1 cellular context compared by ENCODE assay signal in the genomic region with DNA sequence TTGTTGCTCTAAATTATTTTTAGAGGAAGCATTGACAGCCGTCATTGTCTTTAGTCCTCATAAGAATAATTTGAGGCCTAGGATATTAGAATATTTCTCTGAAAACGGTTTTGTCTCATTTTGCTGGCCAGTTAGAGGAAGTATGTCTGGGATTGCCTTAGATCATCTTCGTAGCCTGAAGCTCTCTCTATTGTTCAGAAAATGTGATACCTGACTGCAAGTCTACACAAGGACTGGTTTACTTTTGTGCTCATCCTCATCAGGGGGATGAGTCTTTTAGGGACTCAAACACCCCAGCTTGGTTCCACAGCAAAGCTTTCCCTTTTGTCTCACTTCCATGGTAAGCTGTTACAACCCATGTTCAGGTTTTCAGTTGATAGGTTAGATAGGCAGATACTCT.
TF ChIP-seq lines count a peak whose summit lies in the region.

No MANE protein-coding gene starts in this region.

TF ChIP-seq in GM12878, 131 proteins besides CTCF, POLR2A, EP300 and RAD21:
- TF ChIP-seq STAT3 (IDR thresholded peaks at IDR 0.05; ENCODE audit: low read depth, low read length) (no peak), SUPT20H (IDR thresholded peaks at IDR 0.05; ENCODE audit: borderline replicate concordance, control insufficient read depth, low read depth, low read length) (no peak), CREM (IDR thresholded peaks at IDR 0.05; ENCODE audit: low read depth) (no peak), TAF1 (IDR thresholded peaks at IDR 0.05; ENCODE audit: borderline replicate concordance, low read depth, low read length) (no peak), RCOR1 (conservative IDR thresholded peaks at IDR 0.05; ENCODE audit: low read depth, low read length) (no peak)
- TF ChIP-seq, protein P1, sequence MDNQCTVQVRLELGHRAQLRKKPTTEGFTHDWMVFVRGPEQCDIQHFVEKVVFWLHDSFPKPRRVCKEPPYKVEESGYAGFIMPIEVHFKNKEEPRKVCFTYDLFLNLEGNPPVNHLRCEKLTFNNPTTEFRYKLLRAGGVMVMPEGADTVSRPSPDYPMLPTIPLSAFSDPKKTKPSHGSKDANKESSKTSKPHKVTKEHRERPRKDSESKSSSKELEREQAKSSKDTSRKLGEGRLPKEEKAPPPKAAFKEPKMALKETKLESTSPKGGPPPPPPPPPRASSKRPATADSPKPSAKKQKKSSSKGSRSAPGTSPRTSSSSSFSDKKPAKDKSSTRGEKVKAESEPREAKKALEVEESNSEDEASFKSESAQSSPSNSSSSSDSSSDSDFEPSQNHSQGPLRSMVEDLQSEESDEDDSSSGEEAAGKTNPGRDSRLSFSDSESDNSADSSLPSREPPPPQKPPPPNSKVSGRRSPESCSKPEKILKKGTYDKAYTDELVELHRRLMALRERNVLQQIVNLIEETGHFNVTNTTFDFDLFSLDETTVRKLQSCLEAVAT (IDR thresholded peaks at IDR 0.05), result no peak
- TF ChIP-seq, protein P2, sequence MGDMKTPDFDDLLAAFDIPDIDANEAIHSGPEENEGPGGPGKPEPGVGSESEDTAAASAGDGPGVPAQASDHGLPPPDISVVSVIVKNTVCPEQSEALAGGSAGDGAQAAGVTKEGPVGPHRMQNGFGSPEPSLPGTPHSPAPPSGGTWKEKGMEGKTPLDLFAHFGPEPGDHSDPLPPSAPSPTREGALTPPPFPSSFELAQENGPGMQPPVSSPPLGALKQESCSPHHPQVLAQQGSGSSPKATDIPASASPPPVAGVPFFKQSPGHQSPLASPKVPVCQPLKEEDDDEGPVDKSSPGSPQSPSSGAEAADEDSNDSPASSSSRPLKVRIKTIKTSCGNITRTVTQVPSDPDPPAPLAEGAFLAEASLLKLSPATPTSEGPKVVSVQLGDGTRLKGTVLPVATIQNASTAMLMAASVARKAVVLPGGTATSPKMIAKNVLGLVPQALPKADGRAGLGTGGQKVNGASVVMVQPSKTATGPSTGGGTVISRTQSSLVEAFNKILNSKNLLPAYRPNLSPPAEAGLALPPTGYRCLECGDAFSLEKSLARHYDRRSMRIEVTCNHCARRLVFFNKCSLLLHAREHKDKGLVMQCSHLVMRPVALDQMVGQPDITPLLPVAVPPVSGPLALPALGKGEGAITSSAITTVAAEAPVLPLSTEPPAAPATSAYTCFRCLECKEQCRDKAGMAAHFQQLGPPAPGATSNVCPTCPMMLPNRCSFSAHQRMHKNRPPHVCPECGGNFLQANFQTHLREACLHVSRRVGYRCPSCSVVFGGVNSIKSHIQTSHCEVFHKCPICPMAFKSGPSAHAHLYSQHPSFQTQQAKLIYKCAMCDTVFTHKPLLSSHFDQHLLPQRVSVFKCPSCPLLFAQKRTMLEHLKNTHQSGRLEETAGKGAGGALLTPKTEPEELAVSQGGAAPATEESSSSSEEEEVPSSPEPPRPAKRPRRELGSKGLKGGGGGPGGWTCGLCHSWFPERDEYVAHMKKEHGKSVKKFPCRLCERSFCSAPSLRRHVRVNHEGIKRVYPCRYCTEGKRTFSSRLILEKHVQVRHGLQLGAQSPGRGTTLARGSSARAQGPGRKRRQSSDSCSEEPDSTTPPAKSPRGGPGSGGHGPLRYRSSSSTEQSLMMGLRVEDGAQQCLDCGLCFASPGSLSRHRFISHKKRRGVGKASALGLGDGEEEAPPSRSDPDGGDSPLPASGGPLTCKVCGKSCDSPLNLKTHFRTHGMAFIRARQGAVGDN (IDR thresholded peaks at IDR 0.05), result no peak
